Comparison of ENCODE assay signal across 11 cellular contexts in genomic region chr11:35216962-35217667, GRCh38.
DNase-seq lines count a peak whose midpoint lies in the region; ATAC-seq and TF ChIP-seq lines count a peak whose summit lies in the region.
"Had no signal": no experiment of that assay in that cellular context is flagged by ENCODE, and none has a peak within 500 bp of the region (broad histone marks: within the 10 kb centered on the region; RNA-seq: fewer than 3 reads in every experiment).

No MANE protein-coding gene starts in this region.

- peaks cover 76% of the 10 kb centered on the region for H3K36me3 Mint-ChIP-seq in CD4-positive, CD25-positive, alpha-beta regulatory T cell
- H3K36me3 Mint-ChIP-seq in activated CD8-positive, alpha-beta T cell treated with anti-CD3 and anti-CD28 coated beads for 36 hours (ENCODE audit: low read depth) = peaks cover 85% of the 10 kb centered on the region

- no peak for TF ChIP-seq CTCF in HCT116 (IDR thresholded peaks at IDR 0.05 in 2 of 3, conservative IDR thresholded peaks at IDR 0.05 in 1 of 3; ENCODE audit: borderline replicate concordance in 1 of 3, insufficient read depth in 1 of 3, low read depth in 2 of 3, low read length in 2 of 3)
- no peak for TF ChIP-seq CTCF in activated CD8-positive, alpha-beta T cell treated with anti-CD3 and anti-CD28 coated beads for 36 hours (IDR thresholded peaks at IDR 0.05)
- no peak for TF ChIP-seq CTCF in colonic mucosa (IDR thresholded peaks at IDR 0.05)

- no peak for TF ChIP-seq RAD21 in HCT116 (IDR thresholded peaks at IDR 0.05; ENCODE audit: low read depth)

- peaks cover 31 to 60% (median 48%) of the 10 kb centered on the region in 4 donors for H3K4me1 Mint-ChIP-seq in CD4-positive, CD25-positive, alpha-beta regulatory T cell
- peaks cover 59% of the 10 kb centered on the region for H3K4me1 Mint-ChIP-seq in activated CD8-positive, alpha-beta T cell treated with anti-CD3 and anti-CD28 coated beads for 36 hours (ENCODE audit: low read depth)

- no peaks in the 10 kb centered on the region for H3K27me3 Mint-ChIP-seq in CD4-positive, CD25-positive, alpha-beta regulatory T cell
- H3K27me3 Mint-ChIP-seq in activated CD8-positive, alpha-beta T cell treated with anti-CD3 and anti-CD28 coated beads for 36 hours = no peaks in the 10 kb centered on the region

- H3K4me3 Mint-ChIP-seq in CD4-positive, CD25-positive, alpha-beta regulatory T cell = peak overlapping the region; percentile 17 to 74 (median 50)
- H3K4me3 Mint-ChIP-seq in activated CD8-positive, alpha-beta T cell treated with anti-CD3 and anti-CD28 coated beads for 36 hours = no peak overlapping the region

- POLR2A ChIA-PET in HCT116 (lab: Charles Lee) = no interaction called here
- POLR2A ChIA-PET in activated CD8-positive, alpha-beta T cell treated with anti-CD3 and anti-CD28 coated beads for 36 hours (lab: Charles Lee) = no interaction called here

- H3K4me1 ChIP-seq in CD4-positive, CD25-positive, alpha-beta regulatory T cell (ENCODE audit: control insufficient read depth, insufficient read depth, low read length, poor library complexity, severe bottlenecking) = peaks cover 46% of the 10 kb centered on the region
- H3K4me1 ChIP-seq in HCT116 (ENCODE audit: control insufficient read depth in 1 of 2, insufficient read depth in 2 of 2, low read length in 2 of 2) = peaks cover 16 to 44% of the 10 kb centered on the region in 2 experiments
- H3K4me1 ChIP-seq in colonic mucosa = no peaks in the 10 kb centered on the region

- H3K9ac ChIP-seq in HCT116 (ENCODE audit: low read length) (no peak overlapping the region), colonic mucosa (ENCODE audit: low read depth in 2 of 2, low read length in 2 of 2) (no peak overlapping the region)

- H3K27ac ChIP-seq in CD4-positive, CD25-positive, alpha-beta regulatory T cell (ENCODE audit: insufficient read depth, low read length, poor library complexity, severe bottlenecking) = peak overlapping the region; percentile 77
- H3K27ac ChIP-seq in HCT116 (ENCODE audit: low read depth, low read length) = peak overlapping the region; percentile 47
- H3K27ac ChIP-seq in colonic mucosa = no peak overlapping the region

- H3K9me3 ChIP-seq in CD4-positive, CD25-positive, alpha-beta regulatory T cell (ENCODE audit: control insufficient read depth in 2 of 2, low read length in 2 of 2) = no peaks in the 10 kb centered on the region
- no peaks in the 10 kb centered on the region for H3K9me3 ChIP-seq in HCT116 (ENCODE audit: control insufficient read depth in 1 of 2, insufficient read depth in 1 of 2, low read depth in 1 of 2, low read length in 2 of 2)
- H3K9me3 ChIP-seq in colonic mucosa = no peaks in the 10 kb centered on the region
- H3K9me3 ChIP-seq: gastroesophageal sphincter had no signal

- TF ChIP-seq POLR2A in HCT116 (IDR thresholded peaks at IDR 0.05; ENCODE audit: borderline replicate concordance, extremely low read depth, insufficient read depth, insufficient read length) = no peak

- H3K9me3 Mint-ChIP-seq in CD4-positive, CD25-positive, alpha-beta regulatory T cell = peaks cover 0 to 2% (median 0%) of the 10 kb centered on the region in 7 donors
- no peaks in the 10 kb centered on the region for H3K9me3 Mint-ChIP-seq in activated CD8-positive, alpha-beta T cell treated with anti-CD3 and anti-CD28 coated beads for 36 hours

- H3K27me3 ChIP-seq in CD4-positive, CD25-positive, alpha-beta regulatory T cell (ENCODE audit: control insufficient read depth, insufficient read depth, low read length) = no peaks in the 10 kb centered on the region
- H3K27me3 ChIP-seq in HCT116 (ENCODE audit: insufficient read depth, low read length) (no peaks in the 10 kb centered on the region), colonic mucosa (no peaks in the 10 kb centered on the region)
- H3K27me3 ChIP-seq: gastroesophageal sphincter had no signal

- peaks cover 90% of the 10 kb centered on the region for H3K36me3 ChIP-seq in CD4-positive, CD25-positive, alpha-beta regulatory T cell (ENCODE audit: control insufficient read depth, insufficient read depth, low read length)
- H3K36me3 ChIP-seq in HCT116 (ENCODE audit: control insufficient read depth in 1 of 2, insufficient read depth in 2 of 2, low read length in 2 of 2) (peaks cover 54 to 68% of the 10 kb centered on the region in 2 experiments), colonic mucosa (no peaks in the 10 kb centered on the region)

- no peak overlapping the region for H3K4me2 ChIP-seq in HCT116 (ENCODE audit: low read length)

- no peak overlapping the region for H2AFZ ChIP-seq in HCT116 (ENCODE audit: low read depth, low read length, poor library complexity, severe bottlenecking)

- no TSS peak for BruUV-seq in HCT116 (replicated peaks; lab: Mats Ljungman, UMichigan)

- peak overlapping the region; percentile 17 for H3K4me3 ChIP-seq in CD4-positive, CD25-positive, alpha-beta regulatory T cell (ENCODE audit: low read depth, low read length)
- no peak overlapping the region for H3K4me3 ChIP-seq in HCT116 (replicated peaks in 1 of 2; ENCODE audit: low read depth in 1 of 2, low read length in 2 of 2)
- no peak overlapping the region for H3K4me3 ChIP-seq in colonic mucosa
- H3K4me3 ChIP-seq: gastroesophageal sphincter had no signal

- RAD21 ChIA-PET in HCT116 (lab: Charles Lee; ENCODE audit: low non-redundant PET in 1 of 2, low total read pairs in 2 of 2, uncharacterized antibody in 2 of 2, unreplicated experiment in 2 of 2) = no interaction called here

- intact Hi-C loops in HCT116 (cut with micrococcal nuclease) (no loop called here), colonic mucosa (cut with DNase I) (no loop called here)
- intact Hi-C loops in activated CD8-positive, alpha-beta T cell treated with anti-CD3 and anti-CD28 coated beads for 36 hours (cut with micrococcal nuclease) = no loop called here

- CTCF ChIA-PET in HCT116 (lab: Charles Lee) = no interaction called here
- CTCF ChIA-PET in activated CD8-positive, alpha-beta T cell treated with anti-CD3 and anti-CD28 coated beads for 36 hours (lab: Charles Lee) = no interaction called here

- DNase-seq in CD4-positive, CD25-positive, alpha-beta regulatory T cell = peak; percentile 30 to 81 (median 67)
- DNase-seq in HCT116 (ENCODE audit: low read depth, low spot score) (no peak), iPS-NIHi7 (ENCODE audit: extremely low spot score) (peak; percentile 20), AG08396 (ENCODE audit: low spot score) (no peak), colonic mucosa (no peak), GM03348 (ENCODE audit: low spot score) (no peak)
- no peak for DNase-seq in activated CD8-positive, alpha-beta T cell treated with anti-CD3 and anti-CD28 coated beads for 36 hours
- DNase-seq: DMS 273 treated with DMSO at 0.1 percent for 48 hours; stimulated activated CD4-positive, alpha-beta T cell treated with anti-CD3 and anti-CD28 coated beads, Interleukin-2, amount 100 ng/mL, for 48 hours had no signal

- peak overlapping the region; percentile 91 to 96 (median 95) for H3K27ac Mint-ChIP-seq in CD4-positive, CD25-positive, alpha-beta regulatory T cell
- H3K27ac Mint-ChIP-seq in activated CD8-positive, alpha-beta T cell treated with anti-CD3 and anti-CD28 coated beads for 36 hours = peak overlapping the region; percentile 77

- H3K79me2 ChIP-seq in HCT116 (ENCODE audit: insufficient read depth, low read length) = no peaks in the 10 kb centered on the region; the same call in 1 of the 2 replicates

- H4K20me1 ChIP-seq in HCT116 (ENCODE audit: insufficient read depth) = no peaks in the 10 kb centered on the region

- no peaks in the 10 kb centered on the region for H3K9me2 ChIP-seq in HCT116 (ENCODE audit: insufficient read depth)

- peak; percentile 72 to 73 for ATAC-seq in CD4-positive, CD25-positive, alpha-beta regulatory T cell (ENCODE audit: low read depth in 2 of 2)
- ATAC-seq in HCT116 (0 out of 2 replicates have a peak, but pooled peaks have one; percentile 13), HG03571 (IDR thresholded peaks at IDR 0.05; ENCODE audit: unreplicated experiment) (no peak)
- ATAC-seq in activated CD8-positive, alpha-beta T cell treated with anti-CD3 and anti-CD28 coated beads for 36 hours = peak; percentile 21
- ATAC-seq: gastroesophageal sphincter had no signal

TF ChIP-seq in HCT116, 20 proteins besides CTCF, POLR2A, EP300 and RAD21 (continues in another document):
- no peak for TF ChIP-seq ZNF274 (IDR thresholded peaks at IDR 0.05; ENCODE audit: low read depth, low read length)
- TF ChIP-seq TCF7L2 (IDR thresholded peaks at IDR 0.05; ENCODE audit: borderline replicate concordance, extremely low read depth, insufficient read depth, insufficient read length) = no peak
- no peak for TF ChIP-seq SP1 (IDR thresholded peaks at IDR 0.05; ENCODE audit: low read depth)
- TF ChIP-seq CEBPB (IDR thresholded peaks at IDR 0.05; ENCODE audit: low read depth) = no peak
- no peak for TF ChIP-seq POLR2AphosphoS5 (IDR thresholded peaks at IDR 0.05; ENCODE audit: low read depth, low read length)
- TF ChIP-seq EZH2 (IDR thresholded peaks at IDR 0.05) = no peak
- TF ChIP-seq ZFX (IDR thresholded peaks at IDR 0.05) = no peak
- TF ChIP-seq JUND (IDR thresholded peaks at IDR 0.05) = no peak
- TF ChIP-seq ZBTB33 (IDR thresholded peaks at IDR 0.05; ENCODE audit: extremely low read depth, insufficient replicate concordance, low read length) = no peak
- TF ChIP-seq SIN3A (IDR thresholded peaks at IDR 0.05; ENCODE audit: low read depth) = no peak
- no peak for TF ChIP-seq EGR1 (IDR thresholded peaks at IDR 0.05; ENCODE audit: low read depth)
- TF ChIP-seq EZH2phosphoT487 (IDR thresholded peaks at IDR 0.05; ENCODE audit: borderline replicate concordance) = no peak

Comparison
In these comparisons a context has a peak if more than half of its experiments do, and no peak if none do; other contexts are left out.
1. DNase-seq: peak in CD4-positive, CD25-positive, alpha-beta regulatory T cell (3 of 3) and iPS-NIHi7 (single experiment); none in HCT116 (single experiment), activated CD8-positive, alpha-beta T cell treated with anti-CD3 and anti-CD28 coated beads for 36 hours (single experiment), AG08396 (single experiment), colonic mucosa (single experiment) and GM03348 (single experiment).